In genomic region chr5:59090323-59090722, GRCh38 we compare ENCODE assay signal across 22 cellular contexts.
"Had no signal": no experiment of that assay in that cellular context is flagged by ENCODE, and none has a peak within 500 bp of the region (broad histone marks: within the 10 kb centered on the region; RNA-seq: fewer than 3 reads in every experiment).

No MANE protein-coding gene starts in this region.

- H3K9me3 ChIP-seq: MG63, Peyer's patch, SJCRH30 had no signal

- H2AFZ ChIP-seq: PC-9 had no signal

- H3K27me3 ChIP-seq: MG63, Peyer's patch, SJCRH30 had no signal

- H3K4me1 ChIP-seq: Peyer's patch, SJCRH30 had no signal

- DNase-seq: IMR-90; Karpas-422; KG1; MG63; NCI-H1105; NCI-H1417; NCI-H1436 treated with DMSO at 0.1 percent for 48 hours; NCI-H1694; NCI-H187 treated with DMSO at 0.1 percent for 48 hours; NCI-H2029 treated with DMSO at 0.1 percent for 48 hours; NCI-H2171; NCI-H226; NCI-H446; NCI-H510A; NCI-H524 treated with DMSO at 0.1 percent for 48 hours; NCI-H69; NCI-H774; NK-92 treated with Interleukin-12 subunit alpha and Interleukin-12 subunit beta, amount 100 ng/mL, for 24 hours; PC-9; Peyer's patch; SHP77 treated with DMSO at 0.1 percent for 48 hours; SJCRH30 had no signal

- H3K36me3 ChIP-seq: MG63, Peyer's patch, SJCRH30 had no signal

- H3K4me2 ChIP-seq: PC-9 had no signal

- H3K4me3 ChIP-seq: MG63, PC-9, Peyer's patch, SJCRH30 had no signal

- H3K27ac ChIP-seq: PC-9, Peyer's patch, SJCRH30 had no signal
